ENCODE assay signal across 25 cellular contexts in genomic region chr9:38118862-38119435, GRCh38. TPM values are rescaled to one million over a fixed set of nuclear protein-coding genes. Genes with fewer than 3 reads are reported as not detected.
DNase-seq lines count a peak whose midpoint lies in the region; ATAC-seq, FAIRE-seq and TF ChIP-seq lines count a peak whose summit lies in the region.
"Had no signal": no experiment of that assay in that cellular context is flagged by ENCODE, and none has a peak within 500 bp of the region (broad histone marks: within the 10 kb centered on the region; RNA-seq: fewer than 3 reads in every experiment).

No MANE protein-coding gene starts in this region.

- H3K4me1 ChIP-seq in BLaER1 = peaks cover 19% of the 10 kb centered on the region
- peaks cover 10% of the 10 kb centered on the region for H3K4me1 ChIP-seq in Karpas-422 (ENCODE audit: low read length)
- H3K4me1 ChIP-seq in OCI-LY3 (ENCODE audit: low read length) = peaks cover 12% of the 10 kb centered on the region
- H3K4me1 ChIP-seq in GM12878 (ENCODE audit: control insufficient read depth, insufficient read depth, low read length) = no peaks in the 10 kb centered on the region
- H3K4me1 ChIP-seq: Caco-2, foreskin keratinocyte, heart right ventricle, lower lobe of right lung, transverse colon had no signal

- in situ Hi-C loops in GM12878 (cut with MboI) = no loop called here

- RAD21 ChIA-PET in GM12878 (lab: Charles Lee; ENCODE audit: unreplicated experiment) = interaction anchor here (0.9 to 4.0 kb wide), 4 partner anchors 10 to 31 kb away, joined by 3 to 16 read pairs (median 6); no protein-coding TSS in a partner anchor

- DNase-seq in Karpas-422 = peak; percentile 57
- no peak for DNase-seq in GM12878 (ENCODE audit: low read depth, low spot score)
- DNase-seq in T-helper 1 cell = no peak
- no peak for DNase-seq in dedifferentiated amniotic fluid mesenchymal stem cell (ENCODE audit: extremely low spot score)
- DNase-seq in activated CD4-positive, alpha-beta T cell treated with anti-CD3 and anti-CD28 coated beads, Interleukin-2, amount 50 U/mL, for 1 hour = no peak
- DNase-seq in cortex of kidney (lab: John Stamatoyannopoulos, UW) = no peak
- DNase-seq: activated CD4-positive, alpha-beta memory T cell treated with anti-CD3 and anti-CD28 coated beads for 36 hours; activated effector memory CD4-positive, alpha-beta T cell treated with anti-CD3 and anti-CD28 coated beads, Interleukin-2, amount 50 U/mL, for 16 hours; activated naive CD8-positive, alpha-beta T cell treated with anti-CD3 and anti-CD28 coated beads for 36 hours; C1 segment of cervical spinal cord; Caco-2; foreskin keratinocyte; heart right ventricle; HFFc6; kidney glomerular epithelial cell; lower lobe of right lung; NCI-H226; T1000; transverse colon had no signal

- H3K27ac ChIP-seq in BLaER1 (no peak overlapping the region), Karpas-422 (ENCODE audit: low read length) (no peak overlapping the region), OCI-LY3 (ENCODE audit: low read length) (no peak overlapping the region), GM12878 (ENCODE audit: control insufficient read depth, insufficient read depth) (no peak overlapping the region)
- H3K27ac ChIP-seq: esophagus muscularis mucosa, foreskin keratinocyte, heart right ventricle, lower lobe of right lung, skin epidermis, transverse colon had no signal

- H3K36me3 ChIP-seq in BLaER1 (no peaks in the 10 kb centered on the region), Karpas-422 (ENCODE audit: insufficient read depth, low read length) (no peaks in the 10 kb centered on the region), OCI-LY3 (replicated peaks; ENCODE audit: low read depth, low read length) (no peaks in the 10 kb centered on the region), GM12878 (ENCODE audit: control insufficient read depth in 2 of 2, insufficient read depth in 2 of 2, low read length in 1 of 2) (no peaks in the 10 kb centered on the region)
- H3K36me3 ChIP-seq: esophagus muscularis mucosa, heart right ventricle, lower lobe of right lung, transverse colon had no signal

- peak overlapping the region; percentile 56; the same call in 1 of the 2 replicates for H2AFZ ChIP-seq in Karpas-422 (ENCODE audit: low read length)
- peak overlapping the region; percentile 35; the same call in 1 of the 2 replicates for H2AFZ ChIP-seq in OCI-LY3 (ENCODE audit: low read depth, low read length)
- 0 out of 2 replicates have a peak overlapping the region, but pooled peaks have one; percentile 23 for H2AFZ ChIP-seq in GM12878 (ENCODE audit: control insufficient read depth, low read depth, low read length)
- H2AFZ ChIP-seq: GM23338 had no signal

- H3K9me2 ChIP-seq in Karpas-422 (replicated peaks; ENCODE audit: insufficient read depth, low read length) = no peaks in the 10 kb centered on the region

- no peaks in the 10 kb centered on the region for H3K79me2 ChIP-seq in Karpas-422 (ENCODE audit: low read length)
- no peaks in the 10 kb centered on the region for H3K79me2 ChIP-seq in OCI-LY3 (ENCODE audit: low read length)
- H3K79me2 ChIP-seq in GM12878 (ENCODE audit: control insufficient read depth, insufficient read depth, low read length) = no peaks in the 10 kb centered on the region

- H3K9me3 ChIP-seq in BLaER1 (no peaks in the 10 kb centered on the region), Karpas-422 (ENCODE audit: low read length) (no peaks in the 10 kb centered on the region), OCI-LY3 (ENCODE audit: insufficient read depth, low read length) (no peaks in the 10 kb centered on the region), GM12878 (replicated peaks; ENCODE audit: control insufficient read depth, insufficient read depth, low read length) (no peaks in the 10 kb centered on the region)
- H3K9me3 ChIP-seq: Caco-2, esophagus muscularis mucosa, heart right ventricle, lower lobe of right lung, transverse colon had no signal

- 26% methylated on average over 8 of the region's 8 CpGs for WGBS in GM12878 (ENCODE audit: insufficient coverage, insufficient replicate concordance, low lambda C conversion rate, missing lambda C conversion rate)

- H3K4me2 ChIP-seq in BLaER1 (peak overlapping the region; percentile 56; the same call in 1 of the 2 replicates), Karpas-422 (ENCODE audit: low read depth, low read length, poor library complexity, severe bottlenecking) (no peak overlapping the region), OCI-LY3 (ENCODE audit: low read length) (peak overlapping the region; percentile 36), GM12878 (ENCODE audit: control insufficient read depth, insufficient read depth) (no peak overlapping the region)
- H3K4me2 ChIP-seq: GM23338 had no signal

- POLR2A ChIA-PET in GM12878 (lab: Charles Lee) = interaction anchor here (0.9 to 3.1 kb wide), 3 partner anchors 10 to 39 kb away, joined by 3 to 17 read pairs (median 3); no protein-coding TSS in a partner anchor

- TF ChIP-seq CTCF in OCI-LY3 (IDR thresholded peaks at IDR 0.05; ENCODE audit: low read depth, low read length) (no peak), GM12878 (IDR thresholded peaks at IDR 0.05 in 2 of 3, conservative IDR thresholded peaks at IDR 0.05 in 1 of 3; ENCODE audit: control insufficient read depth in 2 of 3, extremely low read depth in 1 of 3, insufficient read depth in 1 of 3, low read depth in 3 of 3, low read length in 3 of 3) (no peak)

- intact Hi-C loops in GM12878 (cut with micrococcal nuclease; ENCODE audit: unreplicated experiment) = loop anchor here (5.0 kb wide), 1 partner anchor 52 kb away; the partner anchor contains the start of gene SHB

- no peak overlapping the region for H3K4me3 ChIP-seq in BLaER1
- H3K4me3 ChIP-seq in Karpas-422 (ENCODE audit: low read length) = no peak overlapping the region
- H3K4me3 ChIP-seq in OCI-LY3 (ENCODE audit: low read length) = no peak overlapping the region
- H3K4me3 ChIP-seq in GM12878 = no peak overlapping the region
- H3K4me3 ChIP-seq: esophagus muscularis mucosa, GM23338, heart right ventricle, lower lobe of right lung, skin epidermis, transverse colon had no signal

- ATAC-seq in GM12878 = 0 out of 3 replicates have a peak, but pooled peaks have one; percentile 22
- ATAC-seq: foreskin keratinocyte; GM23338; heart right ventricle; lower lobe of right lung; natural killer cell treated with Interleukin-12 subunit alpha and Interleukin-12 subunit beta and Interleukin-15 and Interleukin-18, amount 100 ng/mL, for 72 hours had no signal

- no peak for TF ChIP-seq RAD21 in GM12878 (IDR thresholded peaks at IDR 0.05; ENCODE audit: insufficient read depth, low read depth, low read length)

- SMC1A ChIA-PET in GM12878 (lab: Charles Lee; ENCODE audit: uncharacterized antibody, unreplicated experiment) = interaction anchor here (1.3 to 6.5 kb wide), 4 partner anchors 8 to 35 kb away, joined by 3 to 42 read pairs (median 18); no protein-coding TSS in a partner anchor

- no peak for TF ChIP-seq EP300 in GM12878 (IDR thresholded peaks at IDR 0.05; ENCODE audit: borderline replicate concordance in 1 of 2, control insufficient read depth in 1 of 2, low read depth in 2 of 2, low read length in 2 of 2)

- CTCF ChIA-PET in GM12878 (lab: Yijun Ruan, JAX) = interaction anchor here (1.1 to 4.0 kb wide), 3 partner anchors 10 to 41 kb away, joined by 4 to 13 read pairs (median 10); no protein-coding TSS in a partner anchor

- no peaks in the 10 kb centered on the region for H3K27me3 ChIP-seq in BLaER1
- H3K27me3 ChIP-seq in Karpas-422 (ENCODE audit: low read length) = no peaks in the 10 kb centered on the region
- 0 out of 2 replicates have a peak, but pooled peaks cover 9% of the 10 kb centered on the region for H3K27me3 ChIP-seq in OCI-LY3 (ENCODE audit: low read depth, low read length)
- H3K27me3 ChIP-seq in GM12878 (replicated peaks in 1 of 2; ENCODE audit: control insufficient read depth in 2 of 2, insufficient read depth in 2 of 2, low read length in 1 of 2) = no peaks in the 10 kb centered on the region; a peak in 1 of 4 replicates
- H3K27me3 ChIP-seq: esophagus muscularis mucosa, transverse colon had no signal

- no peak for FAIRE-seq in GM12878 (lab: Jason Lieb, UNC)

- BruUV-seq in GM12878 (replicated peaks; lab: Mats Ljungman, UMichigan) = no TSS peak

- no peak for TF ChIP-seq POLR2A in GM12878 (IDR thresholded peaks at IDR 0.05; ENCODE audit: low read depth, low read length)

- H3K9ac ChIP-seq in BLaER1 = no peak overlapping the region
- H3K9ac ChIP-seq in Karpas-422 (ENCODE audit: low read length) = no peak overlapping the region
- no peak overlapping the region for H3K9ac ChIP-seq in OCI-LY3 (ENCODE audit: low read length)
- H3K9ac ChIP-seq in GM12878 (ENCODE audit: control insufficient read depth, insufficient read depth, low read length) = no peak overlapping the region

- H4K20me1 ChIP-seq in BLaER1 = no peaks in the 10 kb centered on the region
- H4K20me1 ChIP-seq in Karpas-422 (ENCODE audit: insufficient read depth, low read depth, low read length) = no peaks in the 10 kb centered on the region
- H4K20me1 ChIP-seq in OCI-LY3 (ENCODE audit: insufficient read depth, low read length) = no peaks in the 10 kb centered on the region
- no peaks in the 10 kb centered on the region for H4K20me1 ChIP-seq in GM12878 (ENCODE audit: control insufficient read depth, insufficient read depth)

TF ChIP-seq in GM12878, 131 proteins besides CTCF, POLR2A, EP300 and RAD21:
- peak in 1 of 2 experiments; percentile 20; a peak in 1 of 4 replicates for TF ChIP-seq BHLHE40 (IDR thresholded peaks at IDR 0.05; ENCODE audit: borderline replicate concordance in 1 of 2, low read depth in 2 of 2, low read length in 1 of 2)
- no peak for TF ChIP-seq ASH2L (IDR thresholded peaks at IDR 0.05; ENCODE audit: borderline replicate concordance, low read depth)

RNA-seq across cellular contexts. Expression of gene SHB, which starts 49.9 kb away (rescaled TPM):
- 27.1 and 42.8 TPM in 2 replicates for total RNA-seq in Karpas-422 (2014; rRNA removed; shearing (Covaris generic); ENCODE audit: low replicate concordance)
- 11.5 and 13.9 TPM in 2 replicates for total RNA-seq in GM12878 (2013; cell fraction: nucleolus; rRNA removed)
- total RNA-seq in GM12878 (2014; rRNA removed) (3.2 TPM in 2 replicates), GM12878 (2014; rRNA removed; fragmentation: Illumina TruSeq; extraction: Trizol) (1.4 and 1.7 TPM in 2 replicates), GM12878 (2021) (6.2 and 7.6 TPM in 2 replicates)
- polyA plus RNA-seq in GM12878 (2011; ENCODE audit: low read depth) = 1.2 TPM
- polyA plus RNA-seq in GM12878 (2011; rRNA removed) (0.39 and 0.91 TPM in 2 replicates), GM12878 (2014; fragmentation: Illumina TruSeq; extraction: Trizol) (1.6 and 2.4 TPM in 2 replicates), GM12878 (2014; fragmentation: Nextera tagmentation; extraction: Ambion mirVana) (under 1 TPM; 0.56 to 0.69 TPM), GM12878 (2014; rRNA removed) (3.7 and 5.3 TPM in 2 replicates), GM12878 (2016; fragmentation: Nextera tagmentation; extraction: Ambion mirVana) (under 1 TPM; 0.29 to 0.90 TPM)
- 1.0 and 1.1 TPM in 2 replicates for polyA plus RNA-seq in GM12878 (2011; cell fraction: cytosol; rRNA removed)
- 1.3 TPM in 2 replicates for polyA plus RNA-seq in GM12878 (2011; cell fraction: nucleus; rRNA removed)
- 2.2 and 3.2 TPM in 2 replicates for polyA plus RNA-seq in GM12878 (2012)
- polyA minus RNA-seq in GM12878 (2011; rRNA and poly(A)+ RNA removed) = 0.95 and 1.8 TPM in 2 replicates
- 0.73 and 1.3 TPM in 2 replicates for polyA minus RNA-seq in GM12878 (2011; cell fraction: cytosol; rRNA and poly(A)+ RNA removed)
- 0.73 and 2.0 TPM in 2 replicates for polyA minus RNA-seq in GM12878 (2011; cell fraction: nucleus; rRNA and poly(A)+ RNA removed)

Comparison
In these comparisons a context has a peak if more than half of its experiments do, and no peak if none do; other contexts are left out.
1. H3K4me2 ChIP-seq: peak in BLaER1 (single experiment) and OCI-LY3 (single experiment); none in Karpas-422 (single experiment) and GM12878 (single experiment).
2. Peak in every context shown above with its lines, with median percentiles within 50 percentile points of each other: H2AFZ ChIP-seq.